In genomic region chr9:134337469-134337868, GRCh38 we compare ENCODE assay signal across 16 cellular contexts. TPM values are rescaled to one million over a fixed set of nuclear protein-coding genes. Genes with fewer than 3 reads are reported as not detected.
A peak's percentile ranks its signal among the peaks of the same experiment; 100 is the strongest.
DNase-seq lines count a peak whose midpoint lies in the region; ATAC-seq, FAIRE-seq and TF ChIP-seq lines count a peak whose summit lies in the region.
"Had no signal": no experiment of that assay in that cellular context is flagged by ENCODE, and none has a peak within 500 bp of the region (broad histone marks: within the 10 kb centered on the region; RNA-seq: fewer than 3 reads in every experiment).

No MANE protein-coding gene starts in this region.

- BruUV-seq in HepG2 (replicated peaks; lab: Mats Ljungman, UMichigan) (no TSS peak), Calu3 (replicated peaks; lab: Mats Ljungman, UMichigan) (no TSS peak)

- H4K20me1 ChIP-seq in HepG2 (ENCODE audit: insufficient read depth, low read length): peaks cover 95% of the 10 kb centered on the region

- CTCF ChIA-PET in HepG2 (lab: Yijun Ruan, JAX; ENCODE audit: low intra/inter-chr PET ratio, low total read pairs) (no interaction called here), Calu3 (lab: Charles Lee) (no interaction called here)

- H3K36me3 Mint-ChIP-seq in brain (no peaks in the 10 kb centered on the region), nephron (ENCODE audit: low read depth) (no peaks in the 10 kb centered on the region), type B pancreatic cell (no peaks in the 10 kb centered on the region), Calu3 (ENCODE audit: insufficient read depth, unreplicated experiment) (no peaks in the 10 kb centered on the region)
- H3K36me3 Mint-ChIP-seq: CD4-positive, alpha-beta memory T cell had no signal

- H3K9me3 ChIP-seq in liver (ENCODE audit: control insufficient read depth in 4 of 4, low read length in 3 of 4) (no peaks in the 10 kb centered on the region), HepG2 (ENCODE audit: low read length) (no peaks in the 10 kb centered on the region)
- H3K9me3 ChIP-seq: A549 had no signal

- ATAC-seq in HepG2: no peak
- ATAC-seq: A549 had no signal

- intact Hi-C loops in HepG2 (cut with micrococcal nuclease; ENCODE audit: unreplicated experiment) (no loop called here), Calu3 (cut with micrococcal nuclease; ENCODE audit: unreplicated experiment) (no loop called here)

- TF ChIP-seq POLR2A in HepG2 (IDR thresholded peaks at IDR 0.05; ENCODE audit: insufficient read depth in 1 of 2, low read depth in 2 of 2, low read length in 2 of 2) (no peak), GM12892 (IDR thresholded peaks at IDR 0.05; ENCODE audit: low read depth, low read length) (no peak)

- FAIRE-seq in HepG2 (lab: Jason Lieb, UNC): no peak
- FAIRE-seq in GM12892 (lab: Jason Lieb, UNC): no peak
- FAIRE-seq: A549 had no signal

- H3K36me3 ChIP-seq in liver (ENCODE audit: control insufficient read depth in 4 of 4, insufficient read depth in 3 of 4, low read depth in 1 of 4, low read length in 3 of 4) (no peaks in the 10 kb centered on the region), HepG2 (replicated peaks in 1 of 2; ENCODE audit: control insufficient read depth in 1 of 2, insufficient read depth in 2 of 2, low read length in 2 of 2) (peaks cover 4 to 7% of the 10 kb centered on the region in 2 experiments; a peak in 2 of 5 replicates)

- H3K27ac ChIP-seq in liver (ENCODE audit: low read depth in 1 of 2, low read length in 2 of 2) (peak overlapping the region; percentile 72 to 99), HepG2 (ENCODE audit: extremely low read length, insufficient read depth, low read length) (no peak overlapping the region)
- H3K27ac ChIP-seq: A549 had no signal

- H3K27ac Mint-ChIP-seq in brain (peak overlapping the region; percentile 57 to 90 (median 75)), nephron (peak overlapping the region in 2 of 3 experiments; percentile 70 to 80), type B pancreatic cell (peak overlapping the region; percentile 61), Calu3 (ENCODE audit: unreplicated experiment) (no peak overlapping the region)

- 55% methylated on average over 13 of the region's 13 CpGs for WGBS in liver
- 88% methylated on average over 13 of the region's 13 CpGs for WGBS in HepG2 (ENCODE audit: low lambda C conversion rate)

- H3K4me3 Mint-ChIP-seq in brain (peak overlapping the region in 3 of 5 experiments; percentile 8 to 61 (median 37)), nephron (peak overlapping the region; percentile 40 to 63 (median 41)), type B pancreatic cell (peak overlapping the region; percentile 34), Calu3 (ENCODE audit: low read depth, unreplicated experiment) (no peak overlapping the region)
- H3K4me3 Mint-ChIP-seq: CD4-positive, alpha-beta memory T cell had no signal

- no peaks in the 10 kb centered on the region for H3K9me3 Mint-ChIP-seq in brain
- H3K9me3 Mint-ChIP-seq in nephron: no peaks in the 10 kb centered on the region
- H3K9me3 Mint-ChIP-seq in type B pancreatic cell: no peaks in the 10 kb centered on the region
- H3K9me3 Mint-ChIP-seq in Calu3 (ENCODE audit: low read depth, unreplicated experiment): no peaks in the 10 kb centered on the region
- H3K9me3 Mint-ChIP-seq: CD4-positive, alpha-beta memory T cell had no signal

- H3K4me1 ChIP-seq in liver (ENCODE audit: control insufficient read depth in 4 of 4, insufficient read depth in 4 of 4, low read length in 3 of 4) (peaks cover 66 to 100% (median 96%) of the 10 kb centered on the region in 4 donors), HepG2 (ENCODE audit: insufficient read depth, low read length) (peaks cover 76% of the 10 kb centered on the region)

- in situ Hi-C loops in HepG2 (cut with HindIII; ENCODE audit: extremely low pct_ligation_motif_present, low pct_unique_long_range_greater_than_20kb): loop anchor here (10.0 kb wide), 1 partner anchor 273 kb away; the partner anchor contains the start of gene BRD3

- no peak for TF ChIP-seq CTCF in liver (IDR thresholded peaks at IDR 0.05; ENCODE audit: low read depth, low read length, missing input control)
- TF ChIP-seq CTCF in HepG2 (CRISPR knock-in tag; IDR thresholded peaks at IDR 0.05): no peak
- no peak for TF ChIP-seq CTCF in brain (conservative IDR thresholded peaks at IDR 0.05)
- no peak for TF ChIP-seq CTCF in nephron (IDR thresholded peaks at IDR 0.05; ENCODE audit: unreplicated experiment in 3 of 3)
- TF ChIP-seq CTCF in type B pancreatic cell (conservative IDR thresholded peaks at IDR 0.05): no peak
- no peak for TF ChIP-seq CTCF in Calu3 (IDR thresholded peaks at IDR 0.05; ENCODE audit: unreplicated experiment)

- H3K27me3 Mint-ChIP-seq in brain (no peaks in the 10 kb centered on the region), nephron (ENCODE audit: low read depth) (peaks cover 7% of the 10 kb centered on the region), type B pancreatic cell (no peaks in the 10 kb centered on the region), Calu3 (ENCODE audit: unreplicated experiment) (no peaks in the 10 kb centered on the region)
- H3K27me3 Mint-ChIP-seq: CD4-positive, alpha-beta memory T cell had no signal

- TF ChIP-seq RAD21 in liver (IDR thresholded peaks at IDR 0.05) (no peak), HepG2 (CRISPR knock-in tag; IDR thresholded peaks at IDR 0.05) (no peak)

- H2AFZ ChIP-seq in HepG2 (ENCODE audit: low read length): no peak overlapping the region

- H3K4me1 Mint-ChIP-seq in brain (peaks cover 55% of the 10 kb centered on the region), nephron (peaks cover 31% of the 10 kb centered on the region), type B pancreatic cell (ENCODE audit: unreplicated experiment) (peaks cover 25% of the 10 kb centered on the region), Calu3 (ENCODE audit: low read depth, unreplicated experiment) (peaks cover 9% of the 10 kb centered on the region)

- POLR2A ChIA-PET in HepG2 (lab: Yijun Ruan, JAX): no interaction called here

- H3K9ac ChIP-seq in liver (ENCODE audit: low read depth in 1 of 2, low read length in 2 of 2) (peak overlapping the region in 1 of 2 donors; percentile 0), HepG2 (ENCODE audit: insufficient read depth, low read depth, low read length) (no peak overlapping the region)

- TF ChIP-seq EP300 in HepG2 (IDR thresholded peaks at IDR 0.05; ENCODE audit: low read depth in 2 of 2, low read length in 2 of 2) (no peak), HepG2 (CRISPR knock-in tag; IDR thresholded peaks at IDR 0.05; ENCODE audit: borderline replicate concordance) (no peak)

- DNase-seq in HepG2 (ENCODE audit: low spot score): no peak
- DNase-seq in type B pancreatic cell (ENCODE audit: extremely low spot score, unreplicated experiment): no peak
- no peak for DNase-seq in cerebellar nuclear complex (lab: John Stamatoyannopoulos, UW)
- DNase-seq in GM12892 (ENCODE audit: insufficient read length): no peak
- no peak for DNase-seq in Calu3
- DNase-seq: CD4-positive, alpha-beta memory T cell; GF-D8; H7; NCI-H1417 treated with DMSO at 0.1 percent for 48 hours; NCI-H2081; NCI-H2227 treated with DMSO at 0.1 percent for 48 hours; NCI-H526 treated with DMSO at 0.1 percent for 48 hours had no signal

- no peaks in the 10 kb centered on the region for H3K27me3 ChIP-seq in liver (ENCODE audit: control insufficient read depth in 4 of 4, insufficient read depth in 4 of 4, low read length in 3 of 4)
- no peaks in the 10 kb centered on the region for H3K27me3 ChIP-seq in HepG2 (ENCODE audit: control insufficient read depth in 1 of 2, insufficient read depth in 2 of 2, low read length in 2 of 2)

- H3K79me2 ChIP-seq in HepG2 (ENCODE audit: insufficient read depth, low read length): peaks cover 99% of the 10 kb centered on the region

- no peak overlapping the region for H3K4me2 ChIP-seq in HepG2 (ENCODE audit: low read depth, low read length)
- H3K4me2 ChIP-seq: A549 had no signal

- H3K4me3 ChIP-seq in liver (ENCODE audit: low read depth in 1 of 3, low read length in 3 of 3) (peak overlapping the region in 1 of 3 donors; percentile 38), HepG2 (replicated peaks in 1 of 3; ENCODE audit: insufficient read depth in 1 of 3, low read depth in 2 of 3, low read length in 3 of 3) (no peak overlapping the region)
- H3K4me3 ChIP-seq: A549 had no signal

TF ChIP-seq in HepG2, 621 proteins besides CTCF, POLR2A, EP300 and RAD21 (continues in another document):
- no peak for TF ChIP-seq TEAD3 (CRISPR knock-in tag; optimal IDR thresholded peaks at IDR 0.05; ENCODE audit: borderline replicate concordance)
- TF ChIP-seq ZMAT3 (CRISPR knock-in tag; conservative IDR thresholded peaks at IDR 0.05): no peak
- no peak for TF ChIP-seq ZNF354B (CRISPR knock-in tag; IDR thresholded peaks at IDR 0.05)
- TF ChIP-seq GTF2F1 (IDR thresholded peaks at IDR 0.05; ENCODE audit: low read length): no peak

RNA-seq across cellular contexts. Expression of gene RXRA, which starts 11.2 kb away (rescaled TPM):
- total RNA-seq in liver: 100 to 1,000 TPM in 1 of 2 donors, 10 to 100 TPM in 1; 41.5 to 116 TPM
- polyA plus RNA-seq in liver: 100 to 1,000 TPM in 1 of 2 donors, 10 to 100 TPM in 1; 46.8 to 101 TPM
- total RNA-seq in HepG2 (2016; rRNA removed; fragmentation: Illumina TruSeq; extraction: Trizol): 19.2 and 29.2 TPM in 2 replicates
- 24.1 and 24.5 TPM in 2 replicates for total RNA-seq in HepG2 (2016; cell fraction: cytosol; rRNA removed; fragmentation: Illumina TruSeq; extraction: Trizol; ENCODE audit: low read depth)
- total RNA-seq in HepG2 (2016; cell fraction: insoluble cytoplasmic fraction; rRNA removed; fragmentation: Illumina TruSeq; extraction: Trizol): 16.2 and 29.2 TPM in 2 replicates
- 50.6 and 51.0 TPM in 2 replicates for total RNA-seq in HepG2 (2016; cell fraction: membrane; rRNA removed; fragmentation: Illumina TruSeq; extraction: Trizol)
- 14.5 and 14.9 TPM in 2 replicates for total RNA-seq in HepG2 (2016; cell fraction: nucleus; rRNA removed; fragmentation: Illumina TruSeq; extraction: Trizol)
- 18.9 and 23.8 TPM in 2 replicates for polyA plus RNA-seq in HepG2 (2011; rRNA removed)
- polyA plus RNA-seq in HepG2 (2011; cell fraction: cytosol; rRNA removed): 20.3 and 28.6 TPM in 2 replicates
- 25.5 and 28.6 TPM in 2 replicates for polyA plus RNA-seq in HepG2 (2011; cell fraction: nucleus; rRNA removed)
- 42.6 and 48.4 TPM in 2 replicates for polyA plus RNA-seq in HepG2 (2012)
- polyA plus RNA-seq in HepG2 (2016; cell fraction: cytosol; fragmentation: Illumina TruSeq; extraction: Trizol; ENCODE audit: low read depth): 68.3 and 74.3 TPM in 2 replicates
- 28.2 and 39.1 TPM in 2 replicates for polyA plus RNA-seq in HepG2 (2016; cell fraction: insoluble cytoplasmic fraction; fragmentation: Illumina TruSeq; extraction: Trizol; ENCODE audit: low read depth)
- 81.0 and 95.6 TPM in 2 replicates for polyA plus RNA-seq in HepG2 (2016; cell fraction: membrane; fragmentation: Illumina TruSeq; extraction: Trizol; ENCODE audit: low read depth)
- 27.8 and 30.7 TPM in 2 replicates for polyA plus RNA-seq in HepG2 (2016; cell fraction: nucleus; fragmentation: Illumina TruSeq; extraction: Trizol; ENCODE audit: insufficient read depth, low read depth)
- polyA minus RNA-seq in HepG2 (2011; rRNA and poly(A)+ RNA removed; ENCODE audit: low replicate concordance): 26.4 and 69.1 TPM in 2 replicates
- 27.2 and 30.5 TPM in 2 replicates for polyA minus RNA-seq in HepG2 (2011; cell fraction: cytosol; rRNA and poly(A)+ RNA removed)
- polyA minus RNA-seq in HepG2 (2011; cell fraction: nucleus; rRNA and poly(A)+ RNA removed): 13.6 and 15.8 TPM in 2 replicates
- polyA plus RNA-seq in brain (ENCODE audit: insufficient read depth, low read depth, low replicate concordance): 29.9 TPM
- 66.9 and 127 TPM in 2 replicates for total RNA-seq in type B pancreatic cell (ENCODE audit: low replicate concordance)
- polyA plus RNA-seq in GM12892 (2012; ENCODE audit: missing spikeins): 19.7 TPM
- 15.0 and 20.4 TPM in 2 replicates for total RNA-seq in Calu3 (2022)
